24 cellular contexts compared by ENCODE assay signal in genomic region chr5:39656600-39656999, GRCh38.
DNase-seq lines count a peak whose midpoint lies in the region; ATAC-seq and TF ChIP-seq lines count a peak whose summit lies in the region.
"Had no signal": no experiment of that assay in that cellular context is flagged by ENCODE, and none has a peak within 500 bp of the region (broad histone marks: within the 10 kb centered on the region; RNA-seq: fewer than 3 reads in every experiment).

No MANE protein-coding gene starts in this region.

- H4K20me1 ChIP-seq in PC-9 (ENCODE audit: insufficient read depth) = no peaks in the 10 kb centered on the region
- H4K20me1 ChIP-seq: BLaER1 treated with 17β-estradiol and CSF1 and Interleukin-3, amounts not matched to agents 10 nM and 100 nM had no signal

- intact Hi-C loops in PC-9 (cut with micrococcal nuclease; ENCODE audit: unreplicated experiment) (no loop called here), ascending aorta (cut with DNase I) (no loop called here), sciatic nerve (cut with DNase I) (no loop called here)

- no peak overlapping the region for H3K27ac ChIP-seq in PC-9
- no peak overlapping the region for H3K27ac ChIP-seq in ascending aorta
- H3K27ac ChIP-seq: A549; BLaER1 treated with 17β-estradiol and CSF1 and Interleukin-3, amounts not matched to agents 10 nM and 100 nM; GM23248 had no signal

- no peaks in the 10 kb centered on the region for H3K27me3 ChIP-seq in PC-9 (ENCODE audit: insufficient read depth, low read depth)
- no peaks in the 10 kb centered on the region for H3K27me3 ChIP-seq in ascending aorta
- H3K27me3 ChIP-seq: BE2C; BLaER1 treated with 17β-estradiol and CSF1 and Interleukin-3, amounts not matched to agents 10 nM and 100 nM had no signal

- peaks cover 14% of the 10 kb centered on the region for H3K4me1 ChIP-seq in PC-9 (replicated peaks; ENCODE audit: insufficient read depth)
- no peaks in the 10 kb centered on the region for H3K4me1 ChIP-seq in ascending aorta
- H3K4me1 ChIP-seq: A549, BE2C had no signal

- H3K4me3 Mint-ChIP-seq in mesothelial cell of epicardium = no peak overlapping the region
- H3K4me3 Mint-ChIP-seq: CD14-positive monocyte; CD4-positive, alpha-beta T cell; CD8-positive, alpha-beta memory T cell; H9 had no signal

- CTCF ChIA-PET in PC-9 (lab: Charles Lee) = no interaction called here

- no peaks in the 10 kb centered on the region for H3K9me2 ChIP-seq in PC-9 (ENCODE audit: insufficient read depth)

- no peak for ATAC-seq in sciatic nerve
- ATAC-seq: A549, GM12878, HCT116 had no signal

- peak; percentile 71 for DNase-seq in LNCaP clone FGC (ENCODE audit: low read depth)
- no peak for DNase-seq in PC-9
- no peak for DNase-seq in mesothelial cell of epicardium (ENCODE audit: low spot score in 2 of 2, unreplicated experiment in 2 of 2)
- DNase-seq in ascending aorta (ENCODE audit: low spot score in 2 of 2) = no peak
- no peak for DNase-seq in NCI-H1930 (lab: John Stamatoyannopoulos, UW)
- no peak for DNase-seq in stimulated activated CD4-positive, alpha-beta T cell treated with anti-CD3 and anti-CD28 coated beads, Interleukin-1b, Interleukin-23, amount 100 ng/mL, for 48 hours
- no peak for DNase-seq in sciatic nerve (ENCODE audit: low spot score)
- DNase-seq: 8988T; ACHN; AML-193; BE2C; CD4-positive, alpha-beta T cell; CD8-positive, alpha-beta memory T cell; DMS 273 treated with DMSO at 0.1 percent for 48 hours; DMS79; EL; GDM1; GM23248; H9 had no signal

- H3K27me3 Mint-ChIP-seq in mesothelial cell of epicardium (ENCODE audit: low read depth) = no peaks in the 10 kb centered on the region

- H3K36me3 Mint-ChIP-seq in mesothelial cell of epicardium = peaks cover 9% of the 10 kb centered on the region
- H3K36me3 Mint-ChIP-seq: CD14-positive monocyte; CD8-positive, alpha-beta memory T cell had no signal

- no peak overlapping the region for H3K4me3 ChIP-seq in LNCaP clone FGC (ENCODE audit: low read depth, low read length)
- H3K4me3 ChIP-seq in PC-9 = no peak overlapping the region
- H3K4me3 ChIP-seq in ascending aorta = no peak overlapping the region
- H3K4me3 ChIP-seq: A549; BLaER1 treated with 17β-estradiol and CSF1 and Interleukin-3, amounts not matched to agents 10 nM and 100 nM; GM12878; GM23248 had no signal

- H3K36me3 ChIP-seq in PC-9 (ENCODE audit: low read depth) = no peaks in the 10 kb centered on the region
- H3K36me3 ChIP-seq in ascending aorta = no peaks in the 10 kb centered on the region
- H3K36me3 ChIP-seq: BE2C had no signal

- H3K4me1 Mint-ChIP-seq in mesothelial cell of epicardium = peaks cover 40% of the 10 kb centered on the region

- H3K79me2 ChIP-seq in PC-9 (ENCODE audit: low read depth) = no peaks in the 10 kb centered on the region

- H3K4me2 ChIP-seq in PC-9 = no peak overlapping the region
- H3K4me2 ChIP-seq: A549 had no signal

- TF ChIP-seq CTCF in LNCaP clone FGC (IDR thresholded peaks at IDR 0.05; ENCODE audit: control insufficient read depth, extremely low read depth, insufficient read depth) = no peak
- TF ChIP-seq CTCF in PC-9 (conservative IDR thresholded peaks at IDR 0.05) = no peak
- TF ChIP-seq CTCF in mesothelial cell of epicardium (IDR thresholded peaks at IDR 0.05; ENCODE audit: unreplicated experiment) = no peak
- no peak for TF ChIP-seq CTCF in ascending aorta (IDR thresholded peaks at IDR 0.05)

- 0 out of 2 replicates have a peak overlapping the region, but pooled peaks have one; percentile 24 for H2AFZ ChIP-seq in PC-9
- H2AFZ ChIP-seq: GM23248 had no signal

- H3K9me3 Mint-ChIP-seq in mesothelial cell of epicardium = no peaks in the 10 kb centered on the region
- H3K9me3 Mint-ChIP-seq: CD4-positive, alpha-beta T cell; CD8-positive, alpha-beta memory T cell; H9 had no signal

- H3K9me3 ChIP-seq in PC-9 (ENCODE audit: insufficient read depth, low read depth) = peaks cover 3% of the 10 kb centered on the region; the same call in 1 of the 2 replicates
- no peaks in the 10 kb centered on the region for H3K9me3 ChIP-seq in ascending aorta
- H3K9me3 ChIP-seq: A549, BE2C had no signal

- POLR2A ChIA-PET in PC-9 (lab: Charles Lee; ENCODE audit: unreplicated experiment) = no interaction called here

- peak overlapping the region; percentile 43 for H3K27ac Mint-ChIP-seq in mesothelial cell of epicardium
- H3K27ac Mint-ChIP-seq: CD14-positive monocyte; CD4-positive, alpha-beta T cell; CD8-positive, alpha-beta memory T cell; H9 had no signal

- no peaks in the 10 kb centered on the region for H3F3A ChIP-seq in PC-9 (ENCODE audit: insufficient read depth, low read depth)

- BruUV-seq in PC-9 (replicated peaks; lab: Mats Ljungman, UMichigan) = no TSS peak
